Comparison of ENCODE assay signal across 1 cellular context in genomic region chr11:76692956-76693355, GRCh38.
TF ChIP-seq lines count a peak whose summit lies in the region.

No MANE protein-coding gene starts in this region.

TF ChIP-seq in K562, 482 proteins besides CTCF, POLR2A, EP300 and RAD21 (continued from another document):
- TF ChIP-seq ZNF407 (IDR thresholded peaks at IDR 0.05; ENCODE audit: low read depth), result no peak
